ENCODE assay signal across 1 cellular context in the genomic region with DNA sequence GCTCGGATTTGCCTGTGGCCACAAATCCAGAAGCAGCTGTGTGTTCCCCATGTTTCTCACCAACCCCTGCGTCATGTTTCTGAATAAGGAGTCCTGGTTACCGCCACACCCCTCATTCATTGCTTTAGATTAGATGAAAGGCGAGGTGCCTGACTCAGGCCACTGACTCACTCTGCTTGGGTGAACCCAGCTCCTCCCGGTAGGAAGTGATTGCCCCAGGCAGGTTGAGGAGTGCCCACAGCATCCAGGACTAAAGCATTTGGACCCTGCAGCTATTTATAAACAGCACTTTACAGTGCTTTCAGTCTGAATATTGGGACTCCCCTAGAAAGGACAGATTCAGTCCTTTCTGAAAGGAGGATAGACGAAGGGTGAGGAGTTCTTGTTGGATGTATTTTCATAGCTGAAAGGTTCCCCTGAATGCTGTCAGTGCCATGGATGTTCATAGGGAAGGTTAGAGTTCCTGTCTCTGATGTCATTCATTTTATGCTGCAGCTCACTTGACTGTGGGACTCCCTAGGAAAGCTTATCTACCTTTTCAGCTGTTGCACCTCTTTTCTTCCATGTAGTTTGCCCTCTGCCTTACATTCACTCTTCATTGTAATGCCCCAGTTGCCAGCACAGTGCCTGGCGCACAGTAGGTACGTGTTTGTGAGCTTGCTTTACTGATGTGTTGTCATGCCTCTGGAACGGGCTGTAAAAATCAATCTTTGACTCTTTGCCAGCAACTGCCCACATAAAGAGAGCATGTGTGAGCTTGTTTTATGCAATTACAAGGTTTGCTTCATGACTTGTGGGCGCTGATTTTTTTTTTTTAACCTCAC.
TF ChIP-seq lines count a peak whose summit lies in the region.

No MANE protein-coding gene starts in this region.

TF ChIP-seq in HEK293, 187 proteins besides CTCF, POLR2A, EP300 and RAD21 (continued from another document and continues in another):
- TF ChIP-seq ZNF449 (tag by site-specific recombination; IDR thresholded peaks at IDR 0.05) (no peak), ZSCAN30 (tag by site-specific recombination; IDR thresholded peaks at IDR 0.05) (no peak), ZNF488 (tag by site-specific recombination; IDR thresholded peaks at IDR 0.05) (no peak), ZBTB6 (tag by site-specific recombination; IDR thresholded peaks at IDR 0.05) (no peak), ZNF48 (tag by site-specific recombination; IDR thresholded peaks at IDR 0.05) (no peak), ZNF311 (tag by site-specific recombination; IDR thresholded peaks at IDR 0.05; ENCODE audit: borderline replicate concordance) (no peak), ZNF112 (tag by site-specific recombination; IDR thresholded peaks at IDR 0.05) (no peak), BCL6B (tag by site-specific recombination; IDR thresholded peaks at IDR 0.05) (no peak), ZNF664 (tag by site-specific recombination; IDR thresholded peaks at IDR 0.05) (no peak), ZNF510 (tag by site-specific recombination; IDR thresholded peaks at IDR 0.05; ENCODE audit: insufficient replicate concordance) (no peak), ZNF132 (tag by site-specific recombination; IDR thresholded peaks at IDR 0.05; ENCODE audit: borderline replicate concordance) (no peak), ZNF391 (tag by site-specific recombination; IDR thresholded peaks at IDR 0.05; ENCODE audit: borderline replicate concordance, low read depth) (no peak), ZNF274 (IDR thresholded peaks at IDR 0.05; ENCODE audit: low read length) (no peak), ZNF274 (tag by site-specific recombination; IDR thresholded peaks at IDR 0.05; ENCODE audit: borderline replicate concordance) (no peak), ZNF157 (tag by site-specific recombination; IDR thresholded peaks at IDR 0.05) (no peak), ZNF623 (tag by site-specific recombination; IDR thresholded peaks at IDR 0.05) (no peak), GLI4 (tag by site-specific recombination; IDR thresholded peaks at IDR 0.05) (no peak), ZNF837 (tag by site-specific recombination; IDR thresholded peaks at IDR 0.05) (no peak), ZNF791 (tag by site-specific recombination; IDR thresholded peaks at IDR 0.05) (no peak), OVOL3 (tag by site-specific recombination; IDR thresholded peaks at IDR 0.05) (no peak), ZSCAN18 (tag by site-specific recombination; IDR thresholded peaks at IDR 0.05) (no peak), GLIS2 (tag by site-specific recombination; IDR thresholded peaks at IDR 0.05) (no peak), ZSCAN4 (tag by site-specific recombination; IDR thresholded peaks at IDR 0.05) (no peak), MZF1 (tag by site-specific recombination; IDR thresholded peaks at IDR 0.05; ENCODE audit: borderline replicate concordance) (no peak), ZNF626 (tag by site-specific recombination; IDR thresholded peaks at IDR 0.05) (no peak), HOXC10 (CRISPR knock-in tag; IDR thresholded peaks at IDR 0.05) (no peak), ZNF549 (tag by site-specific recombination; IDR thresholded peaks at IDR 0.05) (no peak), ZNF555 (tag by site-specific recombination; conservative IDR thresholded peaks at IDR 0.05) (no peak), ZNF423 (tag by site-specific recombination; IDR thresholded peaks at IDR 0.05) (no peak), ZNF202 (tag by site-specific recombination; IDR thresholded peaks at IDR 0.05; ENCODE audit: borderline replicate concordance) (no peak)
- TF ChIP-seq, protein P1, sequence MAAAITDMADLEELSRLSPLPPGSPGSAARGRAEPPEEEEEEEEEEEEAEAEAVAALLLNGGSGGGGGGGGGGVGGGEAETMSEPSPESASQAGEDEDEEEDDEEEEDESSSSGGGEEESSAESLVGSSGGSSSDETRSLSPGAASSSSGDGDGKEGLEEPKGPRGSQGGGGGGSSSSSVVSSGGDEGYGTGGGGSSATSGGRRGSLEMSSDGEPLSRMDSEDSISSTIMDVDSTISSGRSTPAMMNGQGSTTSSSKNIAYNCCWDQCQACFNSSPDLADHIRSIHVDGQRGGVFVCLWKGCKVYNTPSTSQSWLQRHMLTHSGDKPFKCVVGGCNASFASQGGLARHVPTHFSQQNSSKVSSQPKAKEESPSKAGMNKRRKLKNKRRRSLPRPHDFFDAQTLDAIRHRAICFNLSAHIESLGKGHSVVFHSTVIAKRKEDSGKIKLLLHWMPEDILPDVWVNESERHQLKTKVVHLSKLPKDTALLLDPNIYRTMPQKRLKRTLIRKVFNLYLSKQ (tag by site-specific recombination; IDR thresholded peaks at IDR 0.05; ENCODE audit: borderline replicate concordance) = no peak
- TF ChIP-seq, protein P2, sequence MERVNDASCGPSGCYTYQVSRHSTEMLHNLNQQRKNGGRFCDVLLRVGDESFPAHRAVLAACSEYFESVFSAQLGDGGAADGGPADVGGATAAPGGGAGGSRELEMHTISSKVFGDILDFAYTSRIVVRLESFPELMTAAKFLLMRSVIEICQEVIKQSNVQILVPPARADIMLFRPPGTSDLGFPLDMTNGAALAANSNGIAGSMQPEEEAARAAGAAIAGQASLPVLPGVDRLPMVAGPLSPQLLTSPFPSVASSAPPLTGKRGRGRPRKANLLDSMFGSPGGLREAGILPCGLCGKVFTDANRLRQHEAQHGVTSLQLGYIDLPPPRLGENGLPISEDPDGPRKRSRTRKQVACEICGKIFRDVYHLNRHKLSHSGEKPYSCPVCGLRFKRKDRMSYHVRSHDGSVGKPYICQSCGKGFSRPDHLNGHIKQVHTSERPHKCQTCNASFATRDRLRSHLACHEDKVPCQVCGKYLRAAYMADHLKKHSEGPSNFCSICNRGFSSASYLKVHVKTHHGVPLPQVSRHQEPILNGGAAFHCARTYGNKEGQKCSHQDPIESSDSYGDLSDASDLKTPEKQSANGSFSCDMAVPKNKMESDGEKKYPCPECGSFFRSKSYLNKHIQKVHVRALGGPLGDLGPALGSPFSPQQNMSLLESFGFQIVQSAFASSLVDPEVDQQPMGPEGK (tag by site-specific recombination; IDR thresholded peaks at IDR 0.05) = no peak
- TF ChIP-seq, protein P3, sequence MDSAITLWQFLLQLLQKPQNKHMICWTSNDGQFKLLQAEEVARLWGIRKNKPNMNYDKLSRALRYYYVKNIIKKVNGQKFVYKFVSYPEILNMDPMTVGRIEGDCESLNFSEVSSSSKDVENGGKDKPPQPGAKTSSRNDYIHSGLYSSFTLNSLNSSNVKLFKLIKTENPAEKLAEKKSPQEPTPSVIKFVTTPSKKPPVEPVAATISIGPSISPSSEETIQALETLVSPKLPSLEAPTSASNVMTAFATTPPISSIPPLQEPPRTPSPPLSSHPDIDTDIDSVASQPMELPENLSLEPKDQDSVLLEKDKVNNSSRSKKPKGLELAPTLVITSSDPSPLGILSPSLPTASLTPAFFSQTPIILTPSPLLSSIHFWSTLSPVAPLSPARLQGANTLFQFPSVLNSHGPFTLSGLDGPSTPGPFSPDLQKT (IDR thresholded peaks at IDR 0.05; ENCODE audit: borderline replicate concordance, low read depth, low read length) = no peak
- TF ChIP-seq, protein P4, sequence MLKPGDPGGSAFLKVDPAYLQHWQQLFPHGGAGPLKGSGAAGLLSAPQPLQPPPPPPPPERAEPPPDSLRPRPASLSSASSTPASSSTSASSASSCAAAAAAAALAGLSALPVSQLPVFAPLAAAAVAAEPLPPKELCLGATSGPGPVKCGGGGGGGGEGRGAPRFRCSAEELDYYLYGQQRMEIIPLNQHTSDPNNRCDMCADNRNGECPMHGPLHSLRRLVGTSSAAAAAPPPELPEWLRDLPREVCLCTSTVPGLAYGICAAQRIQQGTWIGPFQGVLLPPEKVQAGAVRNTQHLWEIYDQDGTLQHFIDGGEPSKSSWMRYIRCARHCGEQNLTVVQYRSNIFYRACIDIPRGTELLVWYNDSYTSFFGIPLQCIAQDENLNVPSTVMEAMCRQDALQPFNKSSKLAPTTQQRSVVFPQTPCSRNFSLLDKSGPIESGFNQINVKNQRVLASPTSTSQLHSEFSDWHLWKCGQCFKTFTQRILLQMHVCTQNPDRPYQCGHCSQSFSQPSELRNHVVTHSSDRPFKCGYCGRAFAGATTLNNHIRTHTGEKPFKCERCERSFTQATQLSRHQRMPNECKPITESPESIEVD (tag by site-specific recombination; IDR thresholded peaks at IDR 0.05) = no peak
- TF ChIP-seq, protein P5, sequence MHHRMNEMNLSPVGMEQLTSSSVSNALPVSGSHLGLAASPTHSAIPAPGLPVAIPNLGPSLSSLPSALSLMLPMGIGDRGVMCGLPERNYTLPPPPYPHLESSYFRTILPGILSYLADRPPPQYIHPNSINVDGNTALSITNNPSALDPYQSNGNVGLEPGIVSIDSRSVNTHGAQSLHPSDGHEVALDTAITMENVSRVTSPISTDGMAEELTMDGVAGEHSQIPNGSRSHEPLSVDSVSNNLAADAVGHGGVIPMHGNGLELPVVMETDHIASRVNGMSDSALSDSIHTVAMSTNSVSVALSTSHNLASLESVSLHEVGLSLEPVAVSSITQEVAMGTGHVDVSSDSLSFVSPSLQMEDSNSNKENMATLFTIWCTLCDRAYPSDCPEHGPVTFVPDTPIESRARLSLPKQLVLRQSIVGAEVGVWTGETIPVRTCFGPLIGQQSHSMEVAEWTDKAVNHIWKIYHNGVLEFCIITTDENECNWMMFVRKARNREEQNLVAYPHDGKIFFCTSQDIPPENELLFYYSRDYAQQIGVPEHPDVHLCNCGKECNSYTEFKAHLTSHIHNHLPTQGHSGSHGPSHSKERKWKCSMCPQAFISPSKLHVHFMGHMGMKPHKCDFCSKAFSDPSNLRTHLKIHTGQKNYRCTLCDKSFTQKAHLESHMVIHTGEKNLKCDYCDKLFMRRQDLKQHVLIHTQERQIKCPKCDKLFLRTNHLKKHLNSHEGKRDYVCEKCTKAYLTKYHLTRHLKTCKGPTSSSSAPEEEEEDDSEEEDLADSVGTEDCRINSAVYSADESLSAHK (tag by site-specific recombination; IDR thresholded peaks at IDR 0.05) = no peak
